ENCODE assay signal across 8 cellular contexts in the genomic region with DNA sequence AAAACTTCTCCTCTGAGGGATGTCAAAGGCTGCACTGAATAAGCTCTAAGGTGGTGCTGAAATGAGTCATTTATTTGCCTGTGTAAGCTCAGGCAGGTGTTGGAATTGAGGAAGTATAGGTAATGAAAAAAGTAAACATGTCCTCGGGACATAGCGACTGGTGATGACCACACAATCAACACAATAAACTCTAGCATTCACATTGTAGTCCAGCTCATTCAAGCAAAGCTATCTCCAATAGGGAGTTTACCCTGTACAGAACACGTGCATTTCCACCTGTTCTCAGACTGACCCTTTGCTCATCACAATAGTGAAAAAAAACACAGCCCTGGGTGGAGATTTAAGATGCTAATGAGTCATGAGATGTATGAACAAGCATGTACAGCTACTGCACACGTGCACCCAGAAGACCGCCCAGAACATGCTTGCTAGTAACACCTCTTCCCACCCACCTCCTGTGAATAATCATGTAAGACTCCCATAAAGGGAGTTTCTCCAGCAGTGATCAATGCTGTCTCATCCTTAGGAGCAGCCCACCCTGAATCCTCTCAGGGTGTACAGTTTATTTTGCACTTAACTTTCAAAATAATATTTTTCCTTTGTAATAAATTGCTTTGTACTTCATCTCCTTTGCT. TPM values are rescaled to one million over a fixed set of nuclear protein-coding genes. Genes with fewer than 3 reads are reported as not detected.
DNase-seq lines count a peak whose midpoint lies in the region; ATAC-seq and TF ChIP-seq lines count a peak whose summit lies in the region.

No MANE protein-coding gene starts in this region.

- ATAC-seq in GM21526 (IDR thresholded peaks at IDR 0.05; ENCODE audit: low FRiP score, unreplicated experiment) (peak; percentile 50), RWPE2 (ENCODE audit: low read depth) (peak; percentile 90)

- H3K4me3 ChIP-seq in HUES6 (ENCODE audit: low read depth, low read length) (no peak overlapping the region), RWPE2 (ENCODE audit: severe bottlenecking) (peak overlapping the region; percentile 28)

- DNase-seq in Caki2 (ENCODE audit: low read depth) (peak; percentile 96), RWPE2 (ENCODE audit: low spot score) (no peak), iris pigment epithelial cell (ENCODE audit: low read depth) (peak; percentile 81), NCI-H128 (lab: John Stamatoyannopoulos, UW; ENCODE audit: unreplicated experiment) (no peak)
- DNase-seq in stimulated activated CD4-positive, alpha-beta T cell treated with anti-CD3 and anti-CD28 coated beads, Interleukin-4, amount 100 ng/mL, for 1 hour: peak; percentile 59

- H3K9ac ChIP-seq in HUES6 (ENCODE audit: low read length): no peak overlapping the region

- H3K4me1 ChIP-seq in HUES6 (ENCODE audit: control insufficient read depth, insufficient read depth, low read length): peaks cover 22% of the 10 kb centered on the region
- peaks cover 16% of the 10 kb centered on the region for H3K4me1 ChIP-seq in RWPE2 (ENCODE audit: insufficient read depth, poor library complexity, severe bottlenecking)

- peaks cover 4% of the 10 kb centered on the region for H3K36me3 Mint-ChIP-seq in activated naive CD8-positive, alpha-beta T cell

- no peaks in the 10 kb centered on the region for H3K27me3 Mint-ChIP-seq in activated naive CD8-positive, alpha-beta T cell

- peaks cover 68% of the 10 kb centered on the region for H3K4me1 Mint-ChIP-seq in activated naive CD8-positive, alpha-beta T cell (ENCODE audit: low read depth)

- peak overlapping the region; percentile 92 for H3K4me3 Mint-ChIP-seq in activated naive CD8-positive, alpha-beta T cell

- H3K9me3 ChIP-seq in HUES6 (ENCODE audit: control insufficient read depth, insufficient read depth, low read depth, low read length) (0 out of 2 replicates have a peak, but pooled peaks cover 4% of the 10 kb centered on the region), RWPE2 (ENCODE audit: severe bottlenecking) (no peaks in the 10 kb centered on the region)

- no peaks in the 10 kb centered on the region for H3K9me3 Mint-ChIP-seq in activated naive CD8-positive, alpha-beta T cell (ENCODE audit: low read depth)

- H3K27me3 ChIP-seq in HUES6 (ENCODE audit: control insufficient read depth, insufficient read depth, low read length): no peaks in the 10 kb centered on the region
- H3K27me3 ChIP-seq in RWPE2 (ENCODE audit: insufficient read depth, poor library complexity, severe bottlenecking): no peaks in the 10 kb centered on the region

- TF ChIP-seq CTCF in RWPE2 (IDR thresholded peaks at IDR 0.05; ENCODE audit: poor library complexity, severe bottlenecking): no peak

- H3K27ac Mint-ChIP-seq in activated naive CD8-positive, alpha-beta T cell: peak overlapping the region; percentile 99

- peak overlapping the region; percentile 32; the same call in 1 of the 2 replicates for H3K27ac ChIP-seq in HUES6 (ENCODE audit: low read depth, low read length)
- peak overlapping the region; percentile 82 for H3K27ac ChIP-seq in RWPE2 (ENCODE audit: poor library complexity, severe bottlenecking)

- H3K36me3 ChIP-seq in HUES6 (ENCODE audit: control insufficient read depth, insufficient read depth, low read length): no peaks in the 10 kb centered on the region
- H3K36me3 ChIP-seq in RWPE2 (ENCODE audit: low read depth): no peaks in the 10 kb centered on the region

- in situ Hi-C loops in Caki2 (cut with HindIII; ENCODE audit: low pct_unique_long_range_greater_than_20kb, low sequenced_read_pairs): no loop called here

RNA-seq across cellular contexts. Expression of gene POU5F1, which starts 33.0 kb away (rescaled TPM):
- total RNA-seq in Caki2 (2014; rRNA removed; shearing (Covaris generic); ENCODE audit: low replicate concordance): 0.09 and 26.0 TPM in 2 replicates

RNA-seq across cellular contexts. Expression of gene TCF19, which starts 45.1 kb away (rescaled TPM):
- 34.9 and 37.6 TPM in 2 replicates for total RNA-seq in Caki2 (2014; rRNA removed; shearing (Covaris generic); ENCODE audit: low replicate concordance)

RNA-seq across cellular contexts. Expression of gene CCHCR1, which starts 45.9 kb away (rescaled TPM):
- total RNA-seq in Caki2 (2014; rRNA removed; shearing (Covaris generic); ENCODE audit: low replicate concordance): 130 and 142 TPM in 2 replicates

Comparison
In these comparisons a context has a peak if more than half of its experiments do, and no peak if none do; other contexts are left out.
1. DNase-seq: peak in Caki2 (single experiment), iris pigment epithelial cell (single experiment) and stimulated activated CD4-positive, alpha-beta T cell treated with anti-CD3 and anti-CD28 coated beads, Interleukin-4, amount 100 ng/mL, for 1 hour (single experiment); none in RWPE2 (single experiment) and NCI-H128 (single experiment).